In the genomic region with DNA sequence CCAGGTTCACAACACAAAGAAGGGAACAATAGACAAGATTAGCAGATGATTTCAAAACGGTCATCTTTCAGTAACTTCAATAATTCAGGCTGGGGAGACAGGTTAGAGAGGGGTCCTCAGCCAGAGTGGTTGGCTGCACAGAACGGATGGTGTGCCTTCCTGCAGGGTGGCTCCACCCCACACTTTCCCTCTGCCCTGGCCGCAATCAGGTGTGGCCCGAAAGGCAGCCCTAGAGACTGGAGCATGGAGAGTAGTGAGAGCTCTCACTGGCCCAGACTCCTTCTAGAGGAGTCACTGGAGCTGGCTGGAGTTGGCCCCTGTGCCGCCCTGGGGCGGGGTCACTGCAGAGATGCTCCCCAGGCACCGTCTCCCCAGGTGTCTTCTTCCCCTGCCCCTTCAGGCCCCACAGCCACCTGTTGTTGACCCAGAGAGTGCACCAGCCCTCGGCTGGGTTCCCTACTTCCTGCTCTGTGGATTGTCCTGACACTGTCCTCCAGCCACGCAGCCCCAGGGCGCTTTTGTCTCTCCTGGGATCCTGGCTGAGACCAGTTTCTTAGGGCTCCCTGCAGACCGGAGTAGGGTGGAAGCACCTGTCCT, we compare ENCODE assay signal across 17 cellular contexts.
DNase-seq lines count a peak whose midpoint lies in the region; ATAC-seq and TF ChIP-seq lines count a peak whose summit lies in the region.
"Had no signal": no experiment of that assay in that cellular context is flagged by ENCODE, and none has a peak within 500 bp of the region (broad histone marks: within the 10 kb centered on the region; RNA-seq: fewer than 3 reads in every experiment).

No MANE protein-coding gene starts in this region.

- 84% methylated on average over 11 of the region's 11 CpGs for WGBS in prostate gland

- H3K9me3 ChIP-seq in RWPE2 (ENCODE audit: severe bottlenecking) (no peaks in the 10 kb centered on the region), mucosa of rectum (ENCODE audit: control insufficient read depth in 2 of 2, low read length in 2 of 2) (no peaks in the 10 kb centered on the region), prostate gland (no peaks in the 10 kb centered on the region)
- H3K9me3 ChIP-seq: Peyer's patch, upper lobe of left lung had no signal

- no peak for TF ChIP-seq POLR2A in prostate gland (IDR thresholded peaks at IDR 0.05)

- intact Hi-C loops in prostate gland (cut with DNase I), result no loop called here

- no peak overlapping the region for H3K4me3 ChIP-seq in H7 (ENCODE audit: insufficient read depth, low read depth, low read length)
- H3K4me3 ChIP-seq in RWPE2 (ENCODE audit: severe bottlenecking), result no peak overlapping the region
- H3K4me3 ChIP-seq in mucosa of rectum (ENCODE audit: low read length in 2 of 2), result no peak overlapping the region
- H3K4me3 ChIP-seq in prostate gland, result no peak overlapping the region
- H3K4me3 ChIP-seq: Peyer's patch, upper lobe of left lung had no signal

- no peaks in the 10 kb centered on the region; the same call in 1 of the 2 replicates for H3K27me3 ChIP-seq in H7 (ENCODE audit: control insufficient read depth, insufficient read depth, low read length)
- no peaks in the 10 kb centered on the region for H3K27me3 ChIP-seq in RWPE2 (ENCODE audit: insufficient read depth, poor library complexity, severe bottlenecking)
- no peaks in the 10 kb centered on the region for H3K27me3 ChIP-seq in mucosa of rectum (ENCODE audit: control insufficient read depth in 2 of 2, insufficient read depth in 2 of 2, low read length in 2 of 2)
- no peaks in the 10 kb centered on the region for H3K27me3 ChIP-seq in prostate gland (replicated peaks; ENCODE audit: insufficient read depth)
- H3K27me3 ChIP-seq: Peyer's patch, upper lobe of left lung had no signal

- H3K4me1 ChIP-seq in RWPE2 (ENCODE audit: insufficient read depth, poor library complexity, severe bottlenecking), result no peaks in the 10 kb centered on the region
- peaks cover 17 to 18% of the 10 kb centered on the region in 2 donors for H3K4me1 ChIP-seq in mucosa of rectum (ENCODE audit: control insufficient read depth in 2 of 2, insufficient read depth in 2 of 2, low read length in 2 of 2)
- H3K4me1 ChIP-seq in prostate gland (replicated peaks), result peaks cover 7% of the 10 kb centered on the region
- H3K4me1 ChIP-seq: Peyer's patch, upper lobe of left lung had no signal

- H3K9ac ChIP-seq in mucosa of rectum (ENCODE audit: low read depth in 1 of 2, low read length in 2 of 2), result no peak overlapping the region

- DNase-seq in H7, result peak; percentile 50
- DNase-seq in RWPE2 (ENCODE audit: low spot score), result no peak
- DNase-seq in occipital lobe (lab: John Stamatoyannopoulos, UW), result no peak
- DNase-seq in prostate gland (ENCODE audit: low spot score), result no peak
- DNase-seq: activated naive CD8-positive, alpha-beta T cell treated with anti-CD3 and anti-CD28 coated beads, Interleukin-2, amount 50 U/mL, for 24 hours; cortex of kidney; left cardiac atrium; NCI-H1694; NCI-H2171 treated with DMSO at 0.1 percent for 48 hours; NCI-H82; stimulated activated CD4-positive, alpha-beta T cell treated with anti-CD3 and anti-CD28 coated beads, Interleukin-4, amount 100 ng/mL, for 1 hour; upper lobe of left lung had no signal

- peak; percentile 62 for ATAC-seq in RWPE2 (ENCODE audit: low read depth)
- ATAC-seq in HG02840 (IDR thresholded peaks at IDR 0.05; ENCODE audit: low FRiP score, unreplicated experiment), result no peak
- ATAC-seq: activated naive CD8-positive, alpha-beta T cell treated with anti-CD3 and anti-CD28 coated beads, Interleukin-2, amount 50 U/mL, for 24 hours; activated T-helper 17 cell treated with anti-CD3 and anti-CD28 coated beads, Interleukin-2, amount 50 U/mL, for 72 hours; left cardiac atrium had no signal

- TF ChIP-seq CTCF in C4-2B (conservative IDR thresholded peaks at IDR 0.05), result no peak
- TF ChIP-seq CTCF in RWPE2 (IDR thresholded peaks at IDR 0.05; ENCODE audit: poor library complexity, severe bottlenecking), result no peak
- TF ChIP-seq CTCF in prostate gland (IDR thresholded peaks at IDR 0.05), result no peak

- no peaks in the 10 kb centered on the region for H3K36me3 ChIP-seq in H7 (replicated peaks; ENCODE audit: control insufficient read depth, insufficient read depth, low read length)
- no peaks in the 10 kb centered on the region for H3K36me3 ChIP-seq in RWPE2 (ENCODE audit: low read depth)
- no peaks in the 10 kb centered on the region for H3K36me3 ChIP-seq in mucosa of rectum (ENCODE audit: control insufficient read depth in 2 of 2, insufficient read depth in 2 of 2, low read length in 2 of 2)
- no peaks in the 10 kb centered on the region for H3K36me3 ChIP-seq in prostate gland
- H3K36me3 ChIP-seq: Peyer's patch, upper lobe of left lung had no signal

- peak overlapping the region; percentile 78 for H3K27ac ChIP-seq in C4-2B
- H3K27ac ChIP-seq in RWPE2 (ENCODE audit: poor library complexity, severe bottlenecking), result no peak overlapping the region
- H3K27ac ChIP-seq in mucosa of rectum (ENCODE audit: low read depth in 2 of 2, low read length in 2 of 2), result peak overlapping the region; percentile 64 to 72
- H3K27ac ChIP-seq in prostate gland, result no peak overlapping the region
- H3K27ac ChIP-seq: Peyer's patch, upper lobe of left lung had no signal

Comparison
In these comparisons a context has a peak if more than half of its experiments do, and no peak if none do; other contexts are left out.
1. H3K27ac ChIP-seq: peak in C4-2B (single experiment) and mucosa of rectum (2 of 2); none in RWPE2 (single experiment) and prostate gland (0 of 2).